In the genomic region with DNA sequence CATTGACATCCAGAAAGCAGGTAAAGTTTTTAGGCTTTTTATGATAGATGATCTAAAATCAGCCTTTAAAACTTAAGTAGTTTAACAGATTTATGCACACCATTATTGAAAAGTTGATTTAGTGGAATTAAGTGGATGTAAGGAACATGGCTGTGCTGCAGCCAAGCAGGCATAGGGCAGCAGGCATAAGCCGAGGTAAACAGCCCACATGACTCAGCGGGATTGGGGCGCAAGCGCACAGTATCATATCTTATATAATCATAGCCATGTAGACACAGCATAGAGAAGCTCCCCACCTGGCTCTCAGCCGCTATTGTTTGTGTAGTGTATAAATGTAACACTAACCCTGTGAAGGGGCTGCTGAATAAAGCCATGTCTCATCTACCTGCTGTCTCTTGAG, we compare ENCODE assay signal across 13 cellular contexts.
DNase-seq lines count a peak whose midpoint lies in the region; ATAC-seq and TF ChIP-seq lines count a peak whose summit lies in the region.
"Had no signal": no experiment of that assay in that cellular context is flagged by ENCODE, and none has a peak within 500 bp of the region (broad histone marks: within the 10 kb centered on the region; RNA-seq: fewer than 3 reads in every experiment).

No MANE protein-coding gene starts in this region.

- peaks cover 2 to 31% (median 13%) of the 10 kb centered on the region in 7 donors for H3K9me3 Mint-ChIP-seq in CD4-positive, CD25-positive, alpha-beta regulatory T cell
- H3K9me3 Mint-ChIP-seq: natural killer cell had no signal

- H3K36me3 Mint-ChIP-seq in CD4-positive, CD25-positive, alpha-beta regulatory T cell, result peaks cover 56% of the 10 kb centered on the region
- H3K36me3 Mint-ChIP-seq: natural killer cell had no signal

- H3K4me3 ChIP-seq in CD4-positive, CD25-positive, alpha-beta regulatory T cell (ENCODE audit: low read depth, low read length), result no peak overlapping the region
- H3K4me3 ChIP-seq: tibial nerve had no signal

- H3K36me3 ChIP-seq in CD4-positive, CD25-positive, alpha-beta regulatory T cell (ENCODE audit: control insufficient read depth, insufficient read depth, low read length), result no peaks in the 10 kb centered on the region
- H3K36me3 ChIP-seq: tibial nerve had no signal

- H3K4me1 Mint-ChIP-seq in CD4-positive, CD25-positive, alpha-beta regulatory T cell, result peaks cover 0 to 7% (median 2%) of the 10 kb centered on the region in 4 donors

- peaks cover 14 to 25% of the 10 kb centered on the region in 2 experiments for H3K9me3 ChIP-seq in CD4-positive, CD25-positive, alpha-beta regulatory T cell (ENCODE audit: control insufficient read depth in 2 of 2, low read length in 2 of 2)

- TF ChIP-seq POLR2A in erythroblast (IDR thresholded peaks at IDR 0.05; ENCODE audit: low read length), result no peak

- H3K4me1 ChIP-seq in CD4-positive, CD25-positive, alpha-beta regulatory T cell (ENCODE audit: control insufficient read depth, insufficient read depth, low read length, poor library complexity, severe bottlenecking), result no peaks in the 10 kb centered on the region

- no peaks in the 10 kb centered on the region for H3K27me3 ChIP-seq in CD4-positive, CD25-positive, alpha-beta regulatory T cell (ENCODE audit: control insufficient read depth, insufficient read depth, low read length)
- H3K27me3 ChIP-seq: tibial nerve had no signal

- ATAC-seq in CD4-positive, CD25-positive, alpha-beta regulatory T cell (ENCODE audit: low read depth in 2 of 2), result no peak
- ATAC-seq in HG03521 (IDR thresholded peaks at IDR 0.05; ENCODE audit: unreplicated experiment) (no peak), HG03378 (IDR thresholded peaks at IDR 0.05; ENCODE audit: unreplicated experiment) (no peak)
- ATAC-seq: natural killer cell had no signal

- peak in 2 of 3 donors; percentile 17 to 53 for DNase-seq in CD4-positive, CD25-positive, alpha-beta regulatory T cell
- DNase-seq in DMS153 treated with DMSO at 0.1 percent for 48 hours (lab: John Stamatoyannopoulos, UW; ENCODE audit: unreplicated experiment) (peak; percentile 67), NCI-H510A (lab: John Stamatoyannopoulos, UW) (peak; percentile 91), erythroblast (lab: John Stamatoyannopoulos, UW) (peak; percentile 67 to 77), SKM-1 treated with dmso at 0.1 percent for 144 hours (lab: John Stamatoyannopoulos, UW; ENCODE audit: unreplicated experiment) (no peak)
- DNase-seq in central memory CD4-positive, alpha-beta T cell, result no peak
- DNase-seq: activated CD8-positive, alpha-beta memory T cell treated with anti-CD3 and anti-CD28 coated beads, Interleukin-2, amount 50 U/mL, for 4 hours; amygdala; natural killer cell; NCI-H1694 treated with DMSO at 0.1 percent for 48 hours had no signal

- no peak overlapping the region for H3K4me3 Mint-ChIP-seq in CD4-positive, CD25-positive, alpha-beta regulatory T cell
- H3K4me3 Mint-ChIP-seq: natural killer cell had no signal

- no peak overlapping the region for H3K27ac Mint-ChIP-seq in CD4-positive, CD25-positive, alpha-beta regulatory T cell
- H3K27ac Mint-ChIP-seq: natural killer cell had no signal

- H3K27ac ChIP-seq in CD4-positive, CD25-positive, alpha-beta regulatory T cell (ENCODE audit: insufficient read depth, low read length, poor library complexity, severe bottlenecking), result no peak overlapping the region
- H3K27ac ChIP-seq: tibial nerve had no signal

- no peaks in the 10 kb centered on the region for H3K27me3 Mint-ChIP-seq in CD4-positive, CD25-positive, alpha-beta regulatory T cell

Comparison
In these comparisons a context has a peak if more than half of its experiments do, and no peak if none do; other contexts are left out.
1. DNase-seq: peak in CD4-positive, CD25-positive, alpha-beta regulatory T cell (2 of 3), DMS153 treated with DMSO at 0.1 percent for 48 hours (single experiment), NCI-H510A (single experiment) and erythroblast (2 of 2); none in SKM-1 treated with dmso at 0.1 percent for 144 hours (single experiment) and central memory CD4-positive, alpha-beta T cell (single experiment).